In the genomic region with DNA sequence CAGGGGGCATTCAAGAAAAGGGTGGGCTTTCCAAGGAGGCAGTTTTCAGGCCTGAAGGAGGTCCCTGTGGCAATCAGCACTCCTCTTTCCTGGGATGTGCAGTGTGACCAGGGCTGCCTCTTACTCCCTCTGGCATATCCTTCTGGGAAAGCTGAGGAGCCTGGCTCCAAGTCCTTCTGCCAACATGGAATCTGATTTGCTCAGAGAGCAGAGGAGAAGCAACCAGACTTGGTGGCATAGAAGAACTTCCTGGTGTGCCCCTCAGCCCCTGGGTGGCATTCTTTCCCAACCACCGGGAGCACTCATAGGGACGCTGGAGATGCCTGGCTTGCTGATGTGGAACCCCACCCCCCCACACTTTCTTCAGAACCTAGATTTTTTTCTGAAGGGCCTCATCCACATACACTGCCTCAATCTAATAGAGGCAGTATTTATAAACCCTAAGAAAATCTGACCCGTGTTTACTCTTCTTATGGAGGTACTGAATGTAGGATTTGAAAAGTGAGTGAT, we compare ENCODE assay signal across 19 cellular contexts.
A peak's percentile ranks its signal among the peaks of the same experiment; 100 is the strongest.
DNase-seq lines count a peak whose midpoint lies in the region; ATAC-seq and TF ChIP-seq lines count a peak whose summit lies in the region.
"Had no signal": no experiment of that assay in that cellular context is flagged by ENCODE, and none has a peak within 500 bp of the region (broad histone marks: within the 10 kb centered on the region; RNA-seq: fewer than 3 reads in every experiment).

No MANE protein-coding gene starts in this region.

- H3K9me2 ChIP-seq in Karpas-422 (replicated peaks; ENCODE audit: insufficient read depth, low read length) = no peaks in the 10 kb centered on the region

- no peak overlapping the region for H2AFZ ChIP-seq in Karpas-422 (ENCODE audit: low read length)

- no peak for TF ChIP-seq CTCF in nephron progenitor cell (IDR thresholded peaks at IDR 0.05)

- H3K4me3 Mint-ChIP-seq in activated CD4-positive, alpha-beta T cell treated with anti-CD3 and anti-CD28 coated beads for 36 hours = no peak overlapping the region
- peak overlapping the region in 1 of 2 donors; percentile 74 for H3K4me3 Mint-ChIP-seq in effector memory CD8-positive, alpha-beta T cell
- H3K4me3 Mint-ChIP-seq in nephron progenitor cell = no peak overlapping the region
- H3K4me3 Mint-ChIP-seq: CD14-positive monocyte had no signal

- H3K4me2 ChIP-seq in Karpas-422 (ENCODE audit: low read depth, low read length, poor library complexity, severe bottlenecking) = no peak overlapping the region

- no peak for DNase-seq in activated CD4-positive, alpha-beta T cell treated with anti-CD3 and anti-CD28 coated beads for 36 hours
- no peak for DNase-seq in activated CD4-positive, alpha-beta T cell treated with anti-CD3 and anti-CD28 coated beads, Interleukin-2, amount 50 U/mL, for 48 hours
- no peak for DNase-seq in Karpas-422
- DNase-seq in effector memory CD8-positive, alpha-beta T cell = no peak
- no peak for DNase-seq in nephron progenitor cell
- no peak for DNase-seq in NCI-H1092 treated with DMSO at 0.1 percent for 48 hours (lab: John Stamatoyannopoulos, UW)
- DNase-seq in NCI-H446 treated with DMSO at 0.1 percent for 48 hours (lab: John Stamatoyannopoulos, UW) = no peak
- DNase-seq: 8988T, mesendoderm, MG63, NCI-H187 treated with DMSO at 0.1 percent for 48 hours, NCI-H510A, occipital lobe, SHP77, sigmoid colon, transverse colon had no signal

- no peaks in the 10 kb centered on the region for H3K9me3 ChIP-seq in Karpas-422 (ENCODE audit: low read length)
- H3K9me3 ChIP-seq: MG63, sigmoid colon, transverse colon had no signal

- CTCF ChIA-PET in activated CD4-positive, alpha-beta T cell treated with anti-CD3 and anti-CD28 coated beads for 36 hours (lab: Charles Lee) = interaction anchor here (1.1 to 5.7 kb wide), 2 partner anchors 329 to 331 kb away, joined by 4 to 59 read pairs; no protein-coding TSS in a partner anchor

- H3K4me1 Mint-ChIP-seq in activated CD4-positive, alpha-beta T cell treated with anti-CD3 and anti-CD28 coated beads for 36 hours = peaks cover 88% of the 10 kb centered on the region
- peaks cover 38 to 71% of the 10 kb centered on the region in 2 donors for H3K4me1 Mint-ChIP-seq in effector memory CD8-positive, alpha-beta T cell (ENCODE audit: low read depth in 2 of 2)
- peaks cover 70% of the 10 kb centered on the region for H3K4me1 Mint-ChIP-seq in nephron progenitor cell

- H3K9me3 Mint-ChIP-seq in activated CD4-positive, alpha-beta T cell treated with anti-CD3 and anti-CD28 coated beads for 36 hours (ENCODE audit: low read depth) = no peaks in the 10 kb centered on the region
- no peaks in the 10 kb centered on the region for H3K9me3 Mint-ChIP-seq in effector memory CD8-positive, alpha-beta T cell
- H3K9me3 Mint-ChIP-seq in nephron progenitor cell = no peaks in the 10 kb centered on the region
- H3K9me3 Mint-ChIP-seq: CD14-positive monocyte had no signal

- no peak for ATAC-seq in activated CD4-positive, alpha-beta T cell treated with anti-CD3 and anti-CD28 coated beads for 36 hours
- ATAC-seq in effector memory CD8-positive, alpha-beta T cell (replicated peaks) = no peak
- ATAC-seq in HG02938 (IDR thresholded peaks at IDR 0.05; ENCODE audit: unreplicated experiment) = no peak
- ATAC-seq: HepG2 had no signal

- H3K36me3 ChIP-seq in Karpas-422 (ENCODE audit: insufficient read depth, low read length) = peaks cover 14% of the 10 kb centered on the region
- H3K36me3 ChIP-seq: MG63, sigmoid colon, transverse colon had no signal

- peaks cover 8% of the 10 kb centered on the region; the same call in 1 of the 2 replicates for H3K79me2 ChIP-seq in Karpas-422 (ENCODE audit: low read length)

- H3K27ac Mint-ChIP-seq in activated CD4-positive, alpha-beta T cell treated with anti-CD3 and anti-CD28 coated beads for 36 hours = peak overlapping the region; percentile 88
- peak overlapping the region; percentile 95 for H3K27ac Mint-ChIP-seq in effector memory CD8-positive, alpha-beta T cell
- H3K27ac Mint-ChIP-seq in nephron progenitor cell = peak overlapping the region; percentile 45

- intact Hi-C loops in activated CD4-positive, alpha-beta T cell treated with anti-CD3 and anti-CD28 coated beads for 36 hours (cut with DNase I, micrococcal nuclease) = loop anchor here (5.0 to 10.0 kb wide), 3 partner anchors 34 to 452 kb away; no protein-coding TSS in a partner anchor

- no peak overlapping the region for H3K4me3 ChIP-seq in Karpas-422 (ENCODE audit: low read length)
- H3K4me3 ChIP-seq: MG63, sigmoid colon, transverse colon had no signal

- peaks cover 26% of the 10 kb centered on the region for H3K4me1 ChIP-seq in Karpas-422 (ENCODE audit: low read length)

- no peaks in the 10 kb centered on the region for H3K27me3 ChIP-seq in Karpas-422 (ENCODE audit: low read length)
- H3K27me3 ChIP-seq: MG63, sigmoid colon, transverse colon had no signal

- peak overlapping the region; percentile 28; the same call in 1 of the 2 replicates for H3K27ac ChIP-seq in Karpas-422 (ENCODE audit: low read length)

- POLR2A ChIA-PET in activated CD4-positive, alpha-beta T cell treated with anti-CD3 and anti-CD28 coated beads for 36 hours (lab: Charles Lee) = no interaction called here

- H3K9ac ChIP-seq in Karpas-422 (ENCODE audit: low read length) = no peak overlapping the region

- H4K20me1 ChIP-seq in Karpas-422 (ENCODE audit: insufficient read depth, low read depth, low read length) = no peaks in the 10 kb centered on the region

- H3K36me3 Mint-ChIP-seq in activated CD4-positive, alpha-beta T cell treated with anti-CD3 and anti-CD28 coated beads for 36 hours (ENCODE audit: low read depth) = peaks cover 80% of the 10 kb centered on the region
- H3K36me3 Mint-ChIP-seq in effector memory CD8-positive, alpha-beta T cell (ENCODE audit: insufficient read depth) = peaks cover 77% of the 10 kb centered on the region
- peaks cover 27% of the 10 kb centered on the region for H3K36me3 Mint-ChIP-seq in nephron progenitor cell (ENCODE audit: low read depth)

- H3K27me3 Mint-ChIP-seq in activated CD4-positive, alpha-beta T cell treated with anti-CD3 and anti-CD28 coated beads for 36 hours = no peaks in the 10 kb centered on the region
- H3K27me3 Mint-ChIP-seq in effector memory CD8-positive, alpha-beta T cell = no peaks in the 10 kb centered on the region
- no peaks in the 10 kb centered on the region for H3K27me3 Mint-ChIP-seq in nephron progenitor cell (ENCODE audit: low read depth, poor library complexity)

Comparison
In these comparisons a context has a peak if more than half of its experiments do, and no peak if none do; other contexts are left out.
1. H3K27ac Mint-ChIP-seq: peak in every context shown above with its lines; median percentile 95 in effector memory CD8-positive, alpha-beta T cell; 88 in activated CD4-positive, alpha-beta T cell treated with anti-CD3 and anti-CD28 coated beads for 36 hours; 45 in nephron progenitor cell.